10 cellular contexts compared by ENCODE assay signal in genomic region chr2:232592687-232593407, GRCh38. TPM values are rescaled to one million over a fixed set of nuclear protein-coding genes. Genes with fewer than 3 reads are reported as not detected.
DNase-seq lines count a peak whose midpoint lies in the region; ATAC-seq and TF ChIP-seq lines count a peak whose summit lies in the region.
"Had no signal": no experiment of that assay in that cellular context is flagged by ENCODE, and none has a peak within 500 bp of the region (broad histone marks: within the 10 kb centered on the region; RNA-seq: fewer than 3 reads in every experiment).

No MANE protein-coding gene starts in this region.

- TF ChIP-seq CTCF in ascending aorta (IDR thresholded peaks at IDR 0.05) (no peak), right atrium auricular region (IDR thresholded peaks at IDR 0.05) (peak in 1 of 2 donors; percentile 18)

- peak overlapping the region; percentile 56 for H3K27ac Mint-ChIP-seq in activated CD4-positive, alpha-beta T cell treated with anti-CD3 and anti-CD28 coated beads for 36 hours
- H3K27ac Mint-ChIP-seq: effector memory CD8-positive, alpha-beta T cell had no signal

- no peak overlapping the region for H3K4me3 Mint-ChIP-seq in activated CD4-positive, alpha-beta T cell treated with anti-CD3 and anti-CD28 coated beads for 36 hours
- H3K4me3 Mint-ChIP-seq: effector memory CD8-positive, alpha-beta T cell had no signal

- DNase-seq in activated CD4-positive, alpha-beta T cell treated with anti-CD3 and anti-CD28 coated beads for 36 hours = peak; percentile 20
- DNase-seq in activated CD4-positive, alpha-beta T cell treated with anti-CD3 and anti-CD28 coated beads for 1 hour = no peak
- DNase-seq in ascending aorta (ENCODE audit: low spot score in 2 of 2) (no peak), right atrium auricular region (ENCODE audit: low spot score) (no peak), T-helper 9 cell (no peak), DMS 273 (lab: John Stamatoyannopoulos, UW; ENCODE audit: unreplicated experiment) (no peak), NCI-H69 (lab: John Stamatoyannopoulos, UW) (no peak)
- DNase-seq: effector memory CD8-positive, alpha-beta T cell had no signal

- H3K9me3 ChIP-seq in ascending aorta (no peaks in the 10 kb centered on the region), right atrium auricular region (no peaks in the 10 kb centered on the region)

- POLR2A ChIA-PET in activated CD4-positive, alpha-beta T cell treated with anti-CD3 and anti-CD28 coated beads for 36 hours (lab: Charles Lee) = no interaction called here

- H3K4me1 Mint-ChIP-seq in activated CD4-positive, alpha-beta T cell treated with anti-CD3 and anti-CD28 coated beads for 36 hours = peaks cover 8% of the 10 kb centered on the region

- ATAC-seq in activated CD4-positive, alpha-beta T cell treated with anti-CD3 and anti-CD28 coated beads for 36 hours = peak; percentile 91
- ATAC-seq: effector memory CD8-positive, alpha-beta T cell had no signal

- H3K4me3 ChIP-seq in ascending aorta = no peak overlapping the region
- H3K4me3 ChIP-seq in right atrium auricular region = no peak overlapping the region

- intact Hi-C loops in activated CD4-positive, alpha-beta T cell treated with anti-CD3 and anti-CD28 coated beads for 36 hours (cut with DNase I, micrococcal nuclease) = no loop called here
- intact Hi-C loops in ascending aorta (cut with DNase I) = no loop called here

- H3K4me1 ChIP-seq in ascending aorta = peaks cover 0 to 22% of the 10 kb centered on the region in 2 donors
- H3K4me1 ChIP-seq in right atrium auricular region = peaks cover 0 to 24% of the 10 kb centered on the region in 2 donors

- CTCF ChIA-PET in activated CD4-positive, alpha-beta T cell treated with anti-CD3 and anti-CD28 coated beads for 36 hours (lab: Charles Lee) = interaction anchor here (2.0 kb wide), 1 partner anchor 12 kb away, joined by 7 read pairs; no protein-coding TSS in a partner anchor

- peak overlapping the region; percentile 45 to 55 for H3K27ac ChIP-seq in ascending aorta
- H3K27ac ChIP-seq in right atrium auricular region = peak overlapping the region; percentile 3 to 37
- peak overlapping the region; percentile 38 for H3K27ac ChIP-seq in temporal lobe (ENCODE audit: low read depth, low read length)

- no peaks in the 10 kb centered on the region for H3K36me3 Mint-ChIP-seq in activated CD4-positive, alpha-beta T cell treated with anti-CD3 and anti-CD28 coated beads for 36 hours (ENCODE audit: low read depth)

- H3K27me3 ChIP-seq in ascending aorta = no peaks in the 10 kb centered on the region
- H3K27me3 ChIP-seq in right atrium auricular region = no peaks in the 10 kb centered on the region

- H3K36me3 ChIP-seq in ascending aorta (no peaks in the 10 kb centered on the region), right atrium auricular region (no peaks in the 10 kb centered on the region)

- H3K9me3 Mint-ChIP-seq in activated CD4-positive, alpha-beta T cell treated with anti-CD3 and anti-CD28 coated beads for 36 hours (ENCODE audit: low read depth) = peaks cover 4% of the 10 kb centered on the region
- H3K9me3 Mint-ChIP-seq: effector memory CD8-positive, alpha-beta T cell had no signal

- no peaks in the 10 kb centered on the region for H3K27me3 Mint-ChIP-seq in activated CD4-positive, alpha-beta T cell treated with anti-CD3 and anti-CD28 coated beads for 36 hours
- H3K27me3 Mint-ChIP-seq: effector memory CD8-positive, alpha-beta T cell had no signal

RNA-seq across cellular contexts. Expression of gene EFHD1, which starts 40.6 kb away (rescaled TPM):
- under 1 TPM in 1 of 2 experiments, not detected in 1; 0.23 TPM for total RNA-seq in activated CD4-positive, alpha-beta T cell treated with anti-CD3 and anti-CD28 coated beads for 36 hours
- total RNA-seq in ascending aorta = 142 TPM
- 10 to 100 TPM; 11.4 to 11.5 TPM for total RNA-seq in right atrium auricular region
- 2.7 TPM for total RNA-seq in temporal lobe

RNA-seq across cellular contexts. Expression of gene EIF4E2, which starts 42.4 kb away (rescaled TPM):
- 10 to 100 TPM; 57.0 to 68.0 TPM for total RNA-seq in activated CD4-positive, alpha-beta T cell treated with anti-CD3 and anti-CD28 coated beads for 36 hours
- total RNA-seq in ascending aorta = 16.7 TPM
- total RNA-seq in right atrium auricular region = 10 to 100 TPM; 23.3 to 23.4 TPM
- total RNA-seq in temporal lobe = 30.5 TPM

RNA-seq across cellular contexts. Expression of gene TIGD1, which starts 42.5 kb away (rescaled TPM):
- total RNA-seq in activated CD4-positive, alpha-beta T cell treated with anti-CD3 and anti-CD28 coated beads for 36 hours = 1 to 10 TPM; 7.6 to 7.9 TPM
- total RNA-seq in ascending aorta (0.53 TPM), right atrium auricular region (1 to 10 TPM; 1.7 to 2.0 TPM), temporal lobe (8.9 TPM)

RNA-seq across cellular contexts. Expression of gene CHRNG, which starts 53.4 kb away (rescaled TPM):
- total RNA-seq in activated CD4-positive, alpha-beta T cell treated with anti-CD3 and anti-CD28 coated beads for 36 hours = not detected
- not detected for total RNA-seq in ascending aorta
- not detected for total RNA-seq in right atrium auricular region
- not detected for total RNA-seq in temporal lobe
- total RNA-seq: A673 had no signal

Comparison
In these comparisons a context has a peak if more than half of its experiments do, and no peak if none do; other contexts are left out.
1. RNA of gene EFHD1, which starts 40.6 kb away (total RNA-seq): 142 TPM in ascending aorta (single experiment); 11.4 to 11.5 TPM in right atrium auricular region, 2.7 TPM in temporal lobe (single experiment) and 0.23 TPM in activated CD4-positive, alpha-beta T cell treated with anti-CD3 and anti-CD28 coated beads for 36 hours; every median in the first group is over 10 times any median in the second.
2. Peak in every context shown above with its lines, with median percentiles within 50 percentile points of each other: H3K27ac ChIP-seq.